15 cellular contexts compared by ENCODE assay signal in the genomic region with DNA sequence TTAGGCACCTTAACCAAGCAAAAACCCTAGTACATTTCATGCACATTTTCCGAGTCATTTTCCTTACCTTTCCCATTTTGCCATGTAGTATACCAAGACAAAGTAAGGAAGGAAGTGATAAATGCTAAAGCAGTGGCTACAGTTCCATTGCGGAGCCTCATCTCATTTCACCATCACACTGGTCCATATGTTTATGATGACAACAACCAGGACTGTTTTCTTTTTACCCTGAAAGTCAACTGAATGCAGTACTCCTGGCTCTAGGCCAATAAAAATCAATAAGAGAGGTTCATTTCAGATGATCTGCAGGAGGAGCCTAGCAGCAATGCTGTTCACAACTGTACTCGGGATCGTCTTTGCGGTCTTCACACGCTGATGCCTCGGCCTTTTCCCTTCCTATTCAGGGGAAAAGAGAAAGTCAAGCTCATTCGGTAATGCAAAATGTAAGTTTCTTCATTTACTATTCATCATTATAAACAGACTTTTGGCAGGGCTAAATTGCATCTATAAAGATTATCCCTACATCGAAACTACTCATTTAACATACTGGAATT. TPM values are rescaled to one million over a fixed set of nuclear protein-coding genes. Genes with fewer than 3 reads are reported as not detected.
A peak's percentile ranks its signal among the peaks of the same experiment; 100 is the strongest.
DNase-seq lines count a peak whose midpoint lies in the region; ATAC-seq and TF ChIP-seq lines count a peak whose summit lies in the region.
"Had no signal": no experiment of that assay in that cellular context is flagged by ENCODE, and none has a peak within 500 bp of the region (broad histone marks: within the 10 kb centered on the region; RNA-seq: fewer than 3 reads in every experiment).

No MANE protein-coding gene starts in this region.

- ATAC-seq in GM23338 (no peak), HG02970 (IDR thresholded peaks at IDR 0.05; ENCODE audit: low FRiP score, unreplicated experiment) (no peak), HG03439 (IDR thresholded peaks at IDR 0.05; ENCODE audit: unreplicated experiment) (no peak)

- peaks cover 13% of the 10 kb centered on the region for H3K4me1 Mint-ChIP-seq in GM23338
- H3K4me1 Mint-ChIP-seq in activated T-helper 2 cell treated with anti-CD3 and anti-CD28 coated beads, Interferon-gamma antibody, Interleukin-2, Interleukin-4, amounts not matched to agents 10 μg/mL and 5 μg/mL and 100 μg/mL, durations not matched to agents 14 hours and 24 hours and 36 hours (ENCODE audit: low read depth), result peaks cover 61% of the 10 kb centered on the region

- H3K4me2 ChIP-seq in GM23338, result peak overlapping the region; percentile 18; the same call in 1 of the 2 replicates

- no peaks in the 10 kb centered on the region for H3K79me2 ChIP-seq in GM23338 (replicated peaks; ENCODE audit: insufficient read depth)

- H3K27me3 ChIP-seq in GM23338 (ENCODE audit: insufficient read depth), result peaks cover 29% of the 10 kb centered on the region

- H3K4me3 ChIP-seq in GM23338, result no peak overlapping the region

- DNase-seq in NCI-H345 (lab: John Stamatoyannopoulos, UW), result peak; percentile 32
- DNase-seq in NCI-H345 treated with DMSO at 0.1 percent for 48 hours (lab: John Stamatoyannopoulos, UW; ENCODE audit: unreplicated experiment), result no peak
- DNase-seq in GM23338 (ENCODE audit: low spot score), result no peak
- no peak for DNase-seq in activated T-helper 2 cell treated with anti-CD3 and anti-CD28 coated beads, Interferon-gamma antibody, Interleukin-2, Interleukin-4, amounts not matched to agents 10 μg/mL and 5 μg/mL and 100 μg/mL, durations not matched to agents 14 hours and 24 hours and 36 hours (ENCODE audit: low spot score)
- peak; percentile 35 for DNase-seq in medulla oblongata (ENCODE audit: extremely low spot score)
- DNase-seq in hippocampal formation (lab: John Stamatoyannopoulos, UW), result no peak
- DNase-seq: activated CD4-positive, alpha-beta T cell treated with anti-CD3 and anti-CD28 coated beads for 48 hours; amniotic stem cell; Calu3; effector CD4-positive, alpha-beta T cell; NCI-H1436 treated with DMSO at 0.1 percent for 48 hours had no signal

- 0 out of 2 replicates have a peak, but pooled peaks cover 3% of the 10 kb centered on the region for H3F3A ChIP-seq in GM23338 (replicated peaks; ENCODE audit: low read depth)

- H2AFZ ChIP-seq in GM23338, result no peak overlapping the region

- no peaks in the 10 kb centered on the region for H3K9me3 Mint-ChIP-seq in GM23338
- peaks cover under 1% of the 10 kb centered on the region for H3K9me3 Mint-ChIP-seq in activated T-helper 2 cell treated with anti-CD3 and anti-CD28 coated beads, Interferon-gamma antibody, Interleukin-2, Interleukin-4, amounts not matched to agents 10 μg/mL and 5 μg/mL and 100 μg/mL, durations not matched to agents 14 hours and 24 hours and 36 hours
- H3K9me3 Mint-ChIP-seq: type B pancreatic cell had no signal

- no peaks in the 10 kb centered on the region for H3K36me3 ChIP-seq in GM23338 (ENCODE audit: insufficient read depth)

- H3K27ac ChIP-seq in GM23338 (ENCODE audit: low read depth), result no peak overlapping the region

- peaks cover 3% of the 10 kb centered on the region; the same call in 1 of the 2 replicates for H4K20me1 ChIP-seq in GM23338 (replicated peaks; ENCODE audit: insufficient read depth)

- no peak for TF ChIP-seq CTCF in GM23338 (conservative IDR thresholded peaks at IDR 0.05; ENCODE audit: low read depth in 2 of 2)

- no peaks in the 10 kb centered on the region for H3K9me2 ChIP-seq in GM23338 (ENCODE audit: insufficient read depth)

- peaks cover 20% of the 10 kb centered on the region for H3K4me1 ChIP-seq in GM23338 (ENCODE audit: insufficient read depth)

- no peak overlapping the region for H3K4me3 Mint-ChIP-seq in GM23338
- H3K4me3 Mint-ChIP-seq in activated T-helper 2 cell treated with anti-CD3 and anti-CD28 coated beads, Interferon-gamma antibody, Interleukin-2, Interleukin-4, amounts not matched to agents 10 μg/mL and 5 μg/mL and 100 μg/mL, durations not matched to agents 14 hours and 24 hours and 36 hours (ENCODE audit: low read depth), result peak overlapping the region; percentile 59
- H3K4me3 Mint-ChIP-seq: neural crest cell had no signal

- intact Hi-C loops in activated T-helper 2 cell treated with anti-CD3 and anti-CD28 coated beads, Interferon-gamma antibody, Interleukin-2, Interleukin-4, amounts not matched to agents 10 μg/mL and 5 μg/mL and 100 μg/mL, durations not matched to agents 14 hours and 24 hours and 36 hours (cut with micrococcal nuclease), result loop anchor here (5.0 kb wide), 1 partner anchor 34 kb away; no protein-coding TSS in a partner anchor

- H3K27ac Mint-ChIP-seq in GM23338, result no peak overlapping the region
- peak overlapping the region; percentile 15 for H3K27ac Mint-ChIP-seq in activated T-helper 2 cell treated with anti-CD3 and anti-CD28 coated beads, Interferon-gamma antibody, Interleukin-2, Interleukin-4, amounts not matched to agents 10 μg/mL and 5 μg/mL and 100 μg/mL, durations not matched to agents 14 hours and 24 hours and 36 hours

- no peaks in the 10 kb centered on the region for H3K36me3 Mint-ChIP-seq in GM23338 (ENCODE audit: low read depth)
- H3K36me3 Mint-ChIP-seq in activated T-helper 2 cell treated with anti-CD3 and anti-CD28 coated beads, Interferon-gamma antibody, Interleukin-2, Interleukin-4, amounts not matched to agents 10 μg/mL and 5 μg/mL and 100 μg/mL, durations not matched to agents 14 hours and 24 hours and 36 hours (ENCODE audit: low read depth), result peaks cover 48% of the 10 kb centered on the region

- peaks cover 9% of the 10 kb centered on the region for H3K27me3 Mint-ChIP-seq in GM23338 (ENCODE audit: insufficient read depth, low read depth, poor library complexity)
- H3K27me3 Mint-ChIP-seq in activated T-helper 2 cell treated with anti-CD3 and anti-CD28 coated beads, Interferon-gamma antibody, Interleukin-2, Interleukin-4, amounts not matched to agents 10 μg/mL and 5 μg/mL and 100 μg/mL, durations not matched to agents 14 hours and 24 hours and 36 hours (ENCODE audit: low read depth), result no peaks in the 10 kb centered on the region

TF ChIP-seq in GM23338, 12 proteins besides CTCF, POLR2A, EP300 and RAD21 (continues in another document):
- TF ChIP-seq EZH2phosphoT487 (IDR thresholded peaks at IDR 0.05; ENCODE audit: unreplicated experiment) (no peak), EZH2 (IDR thresholded peaks at IDR 0.05; ENCODE audit: low read depth, unreplicated experiment) (no peak)
- TF ChIP-seq, protein P1, sequence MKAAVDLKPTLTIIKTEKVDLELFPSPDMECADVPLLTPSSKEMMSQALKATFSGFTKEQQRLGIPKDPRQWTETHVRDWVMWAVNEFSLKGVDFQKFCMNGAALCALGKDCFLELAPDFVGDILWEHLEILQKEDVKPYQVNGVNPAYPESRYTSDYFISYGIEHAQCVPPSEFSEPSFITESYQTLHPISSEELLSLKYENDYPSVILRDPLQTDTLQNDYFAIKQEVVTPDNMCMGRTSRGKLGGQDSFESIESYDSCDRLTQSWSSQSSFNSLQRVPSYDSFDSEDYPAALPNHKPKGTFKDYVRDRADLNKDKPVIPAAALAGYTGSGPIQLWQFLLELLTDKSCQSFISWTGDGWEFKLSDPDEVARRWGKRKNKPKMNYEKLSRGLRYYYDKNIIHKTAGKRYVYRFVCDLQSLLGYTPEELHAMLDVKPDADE (IDR thresholded peaks at IDR 0.05), result no peak

RNA-seq across cellular contexts. Expression of a gene that starts 4.7 kb away (rescaled TPM):
- 4.7 and 5.6 TPM in 2 replicates for total RNA-seq in GM23338 (2014; rRNA removed; shearing (Covaris generic))
- polyA plus RNA-seq in GM23338 (2016; fragmentation: Nextera tagmentation; extraction: Ambion mirVana), result 2.9 and 4.4 TPM in 2 replicates
- 42.0 and 44.6 TPM in 2 replicates for total RNA-seq in activated T-helper 2 cell treated with anti-CD3 and anti-CD28 coated beads, Interferon-gamma antibody, Interleukin-2, Interleukin-4, amounts not matched to agents 10 μg/mL and 5 μg/mL and 100 μg/mL, durations not matched to agents 14 hours and 24 hours and 36 hours

Comparison
In these comparisons a context has a peak if more than half of its experiments do, and no peak if none do; other contexts are left out.
1. DNase-seq: peak in NCI-H345 (single experiment) and medulla oblongata (single experiment); none in NCI-H345 treated with DMSO at 0.1 percent for 48 hours (single experiment), GM23338 (single experiment), activated T-helper 2 cell treated with anti-CD3 and anti-CD28 coated beads, Interferon-gamma antibody, Interleukin-2, Interleukin-4, amounts not matched to agents 10 μg/mL and 5 μg/mL and 100 μg/mL, durations not matched to agents 14 hours and 24 hours and 36 hours (single experiment) and hippocampal formation (0 of 2).